27 cellular contexts compared by ENCODE assay signal in the genomic region with DNA sequence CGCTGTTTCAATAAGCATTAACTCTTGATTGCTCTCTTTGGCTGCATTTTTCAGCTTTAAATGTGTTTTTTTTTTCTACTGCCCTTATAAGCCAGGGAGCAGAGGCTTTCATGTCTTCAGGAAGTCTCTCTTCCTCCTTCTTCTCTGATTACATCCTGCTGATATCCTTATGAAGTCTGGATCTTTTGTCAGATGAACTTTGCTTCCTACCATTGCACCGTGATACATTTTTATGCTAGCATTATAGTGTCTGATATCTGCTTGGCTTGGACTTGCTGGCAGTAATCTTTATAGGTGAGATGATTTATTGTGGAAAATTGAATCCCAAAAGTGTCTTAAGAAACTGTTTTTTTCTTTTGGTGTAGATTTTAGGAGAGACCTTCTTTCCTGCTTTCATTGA.
DNase-seq lines count a peak whose midpoint lies in the region; ATAC-seq, FAIRE-seq and TF ChIP-seq lines count a peak whose summit lies in the region.
"Had no signal": no experiment of that assay in that cellular context is flagged by ENCODE, and none has a peak within 500 bp of the region (broad histone marks: within the 10 kb centered on the region; RNA-seq: fewer than 3 reads in every experiment).

No MANE protein-coding gene starts in this region.

- ATAC-seq in mucosa of descending colon (peak; percentile 54), HG02970 (IDR thresholded peaks at IDR 0.05; ENCODE audit: low FRiP score, unreplicated experiment) (no peak)
- no peak for ATAC-seq in stimulated activated memory B cell treated with anti-CD40 and anti-IgM and Interleukin-4, amounts not matched to agents 10 μg/mL and 1 μg/mL and 100 μg/mL, for 72 hours

- CTCF ChIA-PET in endothelial cell of umbilical vein (lab: Charles Lee) = no interaction called here

- dilution Hi-C loops in endothelial cell of umbilical vein (cut with MboI; ENCODE audit: extremely low pct_ligation_motif_present, low sequenced_read_pairs) = no loop called here

- no peaks in the 10 kb centered on the region for H3K36me3 Mint-ChIP-seq in stimulated activated memory B cell treated with anti-CD40 and anti-IgM and Interleukin-4, amounts not matched to agents 10 μg/mL and 1 μg/mL and 100 μg/mL, for 72 hours
- H3K36me3 Mint-ChIP-seq: CD14-positive monocyte; CD4-positive, alpha-beta memory T cell; CD4-positive, CD25-positive, alpha-beta regulatory T cell; CD8-positive, alpha-beta memory T cell had no signal

- H3K9ac ChIP-seq in BLaER1 treated with 17β-estradiol and CSF1 and Interleukin-3, amounts not matched to agents 10 nM and 100 nM = peak overlapping the region in 1 of 11 experiments; percentile 24; a peak in 1 of 22 replicates
- H3K9ac ChIP-seq in endothelial cell of umbilical vein (replicated peaks; ENCODE audit: extremely low read depth, insufficient read depth, low read length) (no peak overlapping the region), MM.1S (ENCODE audit: low read length) (no peak overlapping the region)

- peaks cover 9% of the 10 kb centered on the region for H3K27me3 Mint-ChIP-seq in stimulated activated memory B cell treated with anti-CD40 and anti-IgM and Interleukin-4, amounts not matched to agents 10 μg/mL and 1 μg/mL and 100 μg/mL, for 72 hours

- H3K9me1 ChIP-seq in endothelial cell of umbilical vein (replicated peaks; ENCODE audit: control insufficient read depth, extremely low read depth, insufficient read depth, low read length) = no peaks in the 10 kb centered on the region

- H4K20me1 ChIP-seq in BLaER1 treated with 17β-estradiol and CSF1 and Interleukin-3, amounts not matched to agents 10 nM and 100 nM = no peaks in the 10 kb centered on the region
- H4K20me1 ChIP-seq in endothelial cell of umbilical vein (replicated peaks; ENCODE audit: control insufficient read depth, extremely low read depth, insufficient read depth, low read length) = no peaks in the 10 kb centered on the region
- H4K20me1 ChIP-seq in MM.1S (ENCODE audit: insufficient read depth, low read length) = no peaks in the 10 kb centered on the region

- no peaks in the 10 kb centered on the region for H3K9me3 Mint-ChIP-seq in stimulated activated memory B cell treated with anti-CD40 and anti-IgM and Interleukin-4, amounts not matched to agents 10 μg/mL and 1 μg/mL and 100 μg/mL, for 72 hours
- H3K9me3 Mint-ChIP-seq: CD14-positive monocyte; CD4-positive, alpha-beta memory T cell; CD8-positive, alpha-beta memory T cell had no signal

- FAIRE-seq in endothelial cell of umbilical vein (lab: Jason Lieb, UNC) = no peak
- FAIRE-seq: A204.1, GM12892, GM18507 had no signal

- H3K4me3 Mint-ChIP-seq in stimulated activated memory B cell treated with anti-CD40 and anti-IgM and Interleukin-4, amounts not matched to agents 10 μg/mL and 1 μg/mL and 100 μg/mL, for 72 hours = no peak overlapping the region
- H3K4me3 Mint-ChIP-seq: CD14-positive monocyte; CD4-positive, alpha-beta memory T cell; CD4-positive, CD25-positive, alpha-beta regulatory T cell; CD8-positive, alpha-beta memory T cell had no signal

- H3K4me1 Mint-ChIP-seq in stimulated activated memory B cell treated with anti-CD40 and anti-IgM and Interleukin-4, amounts not matched to agents 10 μg/mL and 1 μg/mL and 100 μg/mL, for 72 hours = peaks cover 6% of the 10 kb centered on the region
- H3K4me1 Mint-ChIP-seq: CD8-positive, alpha-beta memory T cell had no signal

- no peaks in the 10 kb centered on the region for H3K9me2 ChIP-seq in MM.1S (replicated peaks; ENCODE audit: insufficient read depth, low read length)

- POLR2A ChIA-PET in endothelial cell of umbilical vein (lab: Charles Lee) = no interaction called here

- TF ChIP-seq CTCF in endothelial cell of umbilical vein (IDR thresholded peaks at IDR 0.05; ENCODE audit: extremely low read depth in 1 of 2, insufficient read depth in 1 of 2, low read depth in 1 of 2, low read length in 2 of 2) (no peak), mucosa of descending colon (IDR thresholded peaks at IDR 0.05) (no peak), MM.1S (IDR thresholded peaks at IDR 0.05; ENCODE audit: low read length) (no peak)

- H3K9me3 ChIP-seq in BLaER1 treated with 17β-estradiol and CSF1 and Interleukin-3, amounts not matched to agents 10 nM and 100 nM (replicated peaks in 1 of 11) = peaks cover 0 to 11% (median 0%) of the 10 kb centered on the region in 11 experiments; a peak in 5 of 22 replicates
- no peaks in the 10 kb centered on the region for H3K9me3 ChIP-seq in endothelial cell of umbilical vein (replicated peaks; ENCODE audit: control insufficient read depth, insufficient read depth, low read length)
- no peaks in the 10 kb centered on the region for H3K9me3 ChIP-seq in mucosa of descending colon
- H3K9me3 ChIP-seq in MM.1S (replicated peaks; ENCODE audit: insufficient read depth, low read length) = no peaks in the 10 kb centered on the region
- H3K9me3 ChIP-seq: BE2C had no signal

- peak overlapping the region in 10 of 11 experiments; percentile 7 to 38 (median 20); a peak in 13 of 22 replicates for H3K4me2 ChIP-seq in BLaER1 treated with 17β-estradiol and CSF1 and Interleukin-3, amounts not matched to agents 10 nM and 100 nM
- H3K4me2 ChIP-seq in endothelial cell of umbilical vein (ENCODE audit: insufficient read depth, low read length) (no peak overlapping the region), MM.1S (ENCODE audit: low read depth, low read length) (no peak overlapping the region)

- TF ChIP-seq POLR2A in endothelial cell of umbilical vein (IDR thresholded peaks at IDR 0.05; ENCODE audit: low read depth, low read length) = no peak

- no peaks in the 10 kb centered on the region for H3K27me3 ChIP-seq in BLaER1 treated with 17β-estradiol and CSF1 and Interleukin-3, amounts not matched to agents 10 nM and 100 nM
- H3K27me3 ChIP-seq in endothelial cell of umbilical vein (ENCODE audit: control insufficient read depth in 2 of 2, insufficient read depth in 2 of 2, low read length in 2 of 2) (peaks cover 7 to 8% of the 10 kb centered on the region in 2 experiments), MM.1S (replicated peaks; ENCODE audit: insufficient read depth, low read length) (no peaks in the 10 kb centered on the region)
- H3K27me3 ChIP-seq: BE2C had no signal

- no peak overlapping the region for H2AFZ ChIP-seq in endothelial cell of umbilical vein (ENCODE audit: low read depth, low read length)
- H2AFZ ChIP-seq in MM.1S (ENCODE audit: low read length) = no peak overlapping the region

- DNase-seq in endothelial cell of umbilical vein (ENCODE audit: low read depth, low spot score) = peak; percentile 21
- DNase-seq in mucosa of descending colon = no peak
- no peak for DNase-seq in MM.1S
- no peak for DNase-seq in NCI-H82 treated with DMSO at 0.1 percent for 48 hours (lab: John Stamatoyannopoulos, UW; ENCODE audit: unreplicated experiment)
- DNase-seq: 8988T; ACHN; BE2C; C1 segment of cervical spinal cord; CD4-positive, alpha-beta memory T cell; CD4-positive, CD25-positive, alpha-beta regulatory T cell; CD8-positive, alpha-beta memory T cell; COR-L47; DMS 273 treated with DMSO at 0.1 percent for 48 hours; DMS153; DMS53; DMS79; DND-41; EL; GDM1 had no signal

- H3K4me1 ChIP-seq in BLaER1 treated with 17β-estradiol and CSF1 and Interleukin-3, amounts not matched to agents 10 nM and 100 nM = peaks cover 4 to 31% (median 16%) of the 10 kb centered on the region in 10 experiments; a peak in 16 of 20 replicates
- H3K4me1 ChIP-seq in endothelial cell of umbilical vein (ENCODE audit: control insufficient read depth, extremely low read depth, insufficient read depth, low read length) (peaks cover 9% of the 10 kb centered on the region), mucosa of descending colon (ENCODE audit: low read depth) (no peaks in the 10 kb centered on the region), MM.1S (ENCODE audit: low read length) (peaks cover 9% of the 10 kb centered on the region)
- H3K4me1 ChIP-seq: BE2C had no signal

- H3F3A ChIP-seq in MM.1S (ENCODE audit: insufficient read depth, low read length) = no peaks in the 10 kb centered on the region

- no peak overlapping the region for H3K4me3 ChIP-seq in BLaER1 treated with 17β-estradiol and CSF1 and Interleukin-3, amounts not matched to agents 10 nM and 100 nM
- no peak overlapping the region for H3K4me3 ChIP-seq in endothelial cell of umbilical vein (replicated peaks in 1 of 3; ENCODE audit: insufficient read depth in 1 of 3, low read depth in 1 of 3, low read length in 3 of 3)
- no peak overlapping the region for H3K4me3 ChIP-seq in mucosa of descending colon
- no peak overlapping the region for H3K4me3 ChIP-seq in MM.1S (ENCODE audit: low read length)
- H3K4me3 ChIP-seq: GM12878 had no signal

- intact Hi-C loops in endothelial cell of umbilical vein (cut with micrococcal nuclease) (loop anchor here (1.0 to 5.0 kb wide), 3 partner anchors 216 to 648 kb away; no protein-coding TSS in a partner anchor), mucosa of descending colon (cut with DNase I, micrococcal nuclease) (no loop called here)

- no peak overlapping the region for H3K27ac Mint-ChIP-seq in stimulated activated memory B cell treated with anti-CD40 and anti-IgM and Interleukin-4, amounts not matched to agents 10 μg/mL and 1 μg/mL and 100 μg/mL, for 72 hours
- H3K27ac Mint-ChIP-seq: CD14-positive monocyte; CD4-positive, CD25-positive, alpha-beta regulatory T cell; CD8-positive, alpha-beta memory T cell had no signal

- no peaks in the 10 kb centered on the region for H3K36me3 ChIP-seq in BLaER1 treated with 17β-estradiol and CSF1 and Interleukin-3, amounts not matched to agents 10 nM and 100 nM
- H3K36me3 ChIP-seq in endothelial cell of umbilical vein (ENCODE audit: control insufficient read depth in 2 of 2, extremely low read depth in 1 of 2, insufficient read depth in 2 of 2, low read length in 2 of 2) (no peaks in the 10 kb centered on the region), mucosa of descending colon (ENCODE audit: low read depth) (no peaks in the 10 kb centered on the region), MM.1S (replicated peaks; ENCODE audit: insufficient read depth, low read length) (no peaks in the 10 kb centered on the region)
- H3K36me3 ChIP-seq: BE2C had no signal

- no TSS peak for BruUV-seq in endothelial cell of umbilical vein (replicated peaks; lab: Mats Ljungman, UMichigan)

- no peak overlapping the region for H3K27ac ChIP-seq in BLaER1 treated with 17β-estradiol and CSF1 and Interleukin-3, amounts not matched to agents 10 nM and 100 nM
- H3K27ac ChIP-seq in endothelial cell of umbilical vein (ENCODE audit: insufficient read depth, low read depth, low read length) = no peak overlapping the region
- no peak overlapping the region for H3K27ac ChIP-seq in MM.1S (ENCODE audit: low read length)

- no peaks in the 10 kb centered on the region for H3K79me2 ChIP-seq in endothelial cell of umbilical vein (ENCODE audit: control insufficient read depth, insufficient read depth, low read length)
- H3K79me2 ChIP-seq in MM.1S (ENCODE audit: low read length) = no peaks in the 10 kb centered on the region

TF ChIP-seq in endothelial cell of umbilical vein, 7 proteins besides CTCF, POLR2A, EP300 and RAD21:
- TF ChIP-seq EZH2 (IDR thresholded peaks at IDR 0.05; ENCODE audit: borderline replicate concordance, low read depth, low read length, severe bottlenecking) (no peak), GATA2 (IDR thresholded peaks at IDR 0.05; ENCODE audit: insufficient read depth, insufficient read length, low read depth, low read length) (peak; percentile 32)

Comparison
In these comparisons a context has a peak if more than half of its experiments do, and no peak if none do; other contexts are left out.
1. H3K4me2 ChIP-seq: peak in BLaER1 treated with 17β-estradiol and CSF1 and Interleukin-3, amounts not matched to agents 10 nM and 100 nM (10 of 11); none in endothelial cell of umbilical vein (single experiment) and MM.1S (single experiment).